ENCODE assay signal across 10 cellular contexts in genomic region chr10:50576245-50576815, GRCh38. TPM values are rescaled to one million over a fixed set of nuclear protein-coding genes. Genes with fewer than 3 reads are reported as not detected.
A peak's percentile ranks its signal among the peaks of the same experiment; 100 is the strongest.
DNase-seq lines count a peak whose midpoint lies in the region; ATAC-seq and TF ChIP-seq lines count a peak whose summit lies in the region.
"Had no signal": no experiment of that assay in that cellular context is flagged by ENCODE, and none has a peak within 500 bp of the region (broad histone marks: within the 10 kb centered on the region; RNA-seq: fewer than 3 reads in every experiment).

No MANE protein-coding gene starts in this region.

- H3K27me3 ChIP-seq in A673 (replicated peaks; ENCODE audit: insufficient read depth, low read depth, low read length, poor library complexity) (no peaks in the 10 kb centered on the region), body of pancreas (no peaks in the 10 kb centered on the region), breast epithelium (no peaks in the 10 kb centered on the region)
- H3K27me3 ChIP-seq: gastrocnemius medialis had no signal

- H3K9me3 ChIP-seq in A673 (ENCODE audit: low read depth, low read length, poor library complexity, severe bottlenecking) (no peaks in the 10 kb centered on the region), body of pancreas (no peaks in the 10 kb centered on the region), breast epithelium (no peaks in the 10 kb centered on the region)
- H3K9me3 ChIP-seq: gastrocnemius medialis had no signal

- no peaks in the 10 kb centered on the region for H3K36me3 ChIP-seq in A673 (ENCODE audit: insufficient read depth, low read length, poor library complexity, severe bottlenecking)
- H3K36me3 ChIP-seq in body of pancreas (replicated peaks in 1 of 2; ENCODE audit: insufficient read depth in 1 of 2, low read depth in 2 of 2): no peaks in the 10 kb centered on the region
- H3K36me3 ChIP-seq in breast epithelium: no peaks in the 10 kb centered on the region
- H3K36me3 ChIP-seq: gastrocnemius medialis had no signal

- BruUV-seq in A673 (replicated peaks; lab: Mats Ljungman, UMichigan): no TSS peak

- 63 to 75% methylated on average over 4 of the region's 4 CpGs for WGBS in body of pancreas, 2 donors

- ATAC-seq in body of pancreas (no peak), HG03175 (IDR thresholded peaks at IDR 0.05; ENCODE audit: unreplicated experiment) (no peak)
- ATAC-seq: gastrocnemius medialis had no signal

- H3K4me3 Mint-ChIP-seq in HFFc6: peak overlapping the region; percentile 11
- H3K4me3 Mint-ChIP-seq in activated T-helper 2 cell treated with anti-CD3 and anti-CD28 coated beads, Interferon-gamma antibody, Interleukin-2, Interleukin-4, amounts not matched to agents 10 μg/mL and 5 μg/mL and 100 μg/mL, durations not matched to agents 14 hours and 24 hours and 36 hours (ENCODE audit: low read depth): no peak overlapping the region

- H3K9me3 Mint-ChIP-seq in HFFc6: no peaks in the 10 kb centered on the region
- H3K9me3 Mint-ChIP-seq in activated T-helper 2 cell treated with anti-CD3 and anti-CD28 coated beads, Interferon-gamma antibody, Interleukin-2, Interleukin-4, amounts not matched to agents 10 μg/mL and 5 μg/mL and 100 μg/mL, durations not matched to agents 14 hours and 24 hours and 36 hours: no peaks in the 10 kb centered on the region

- no peaks in the 10 kb centered on the region for H3K27me3 Mint-ChIP-seq in HFFc6 (ENCODE audit: insufficient read depth)
- no peaks in the 10 kb centered on the region for H3K27me3 Mint-ChIP-seq in activated T-helper 2 cell treated with anti-CD3 and anti-CD28 coated beads, Interferon-gamma antibody, Interleukin-2, Interleukin-4, amounts not matched to agents 10 μg/mL and 5 μg/mL and 100 μg/mL, durations not matched to agents 14 hours and 24 hours and 36 hours (ENCODE audit: low read depth)

- CTCF ChIA-PET in A673 (lab: Charles Lee): interaction anchor here (0.6 kb wide), 1 partner anchor 151 kb away, joined by 5 read pairs; no protein-coding TSS in a partner anchor

- intact Hi-C loops in A673 (cut with micrococcal nuclease; ENCODE audit: unreplicated experiment) (no loop called here), body of pancreas (cut with DNase I) (no loop called here), breast epithelium (cut with DNase I; ENCODE audit: low total_unique reads) (no loop called here)
- intact Hi-C loops in activated T-helper 2 cell treated with anti-CD3 and anti-CD28 coated beads, Interferon-gamma antibody, Interleukin-2, Interleukin-4, amounts not matched to agents 10 μg/mL and 5 μg/mL and 100 μg/mL, durations not matched to agents 14 hours and 24 hours and 36 hours (cut with micrococcal nuclease): no loop called here

- peaks cover 37% of the 10 kb centered on the region for H3K4me1 Mint-ChIP-seq in HFFc6 (ENCODE audit: low read depth)
- H3K4me1 Mint-ChIP-seq in activated T-helper 2 cell treated with anti-CD3 and anti-CD28 coated beads, Interferon-gamma antibody, Interleukin-2, Interleukin-4, amounts not matched to agents 10 μg/mL and 5 μg/mL and 100 μg/mL, durations not matched to agents 14 hours and 24 hours and 36 hours (ENCODE audit: low read depth): peaks cover 12% of the 10 kb centered on the region

- peak overlapping the region; percentile 48 for H3K27ac Mint-ChIP-seq in HFFc6
- no peak overlapping the region for H3K27ac Mint-ChIP-seq in activated T-helper 2 cell treated with anti-CD3 and anti-CD28 coated beads, Interferon-gamma antibody, Interleukin-2, Interleukin-4, amounts not matched to agents 10 μg/mL and 5 μg/mL and 100 μg/mL, durations not matched to agents 14 hours and 24 hours and 36 hours

- TF ChIP-seq POLR2A in body of pancreas (IDR thresholded peaks at IDR 0.05): no peak
- TF ChIP-seq POLR2A in breast epithelium (IDR thresholded peaks at IDR 0.05): no peak

- H3K27ac ChIP-seq in A673 (ENCODE audit: low read depth, low read length, poor library complexity, severe bottlenecking) (no peak overlapping the region), body of pancreas (peak overlapping the region in 3 of 4 donors; percentile 67 to 88 (median 67)), breast epithelium (no peak overlapping the region)
- H3K27ac ChIP-seq: gastrocnemius medialis had no signal

- TF ChIP-seq CTCF in A673 (conservative IDR thresholded peaks at IDR 0.05; ENCODE audit: low read depth, low read length): no peak
- no peak for TF ChIP-seq CTCF in HFFc6 (IDR thresholded peaks at IDR 0.05)
- TF ChIP-seq CTCF in body of pancreas (IDR thresholded peaks at IDR 0.05): no peak
- TF ChIP-seq CTCF in breast epithelium (IDR thresholded peaks at IDR 0.05): no peak

- peaks cover 16% of the 10 kb centered on the region for H3K4me1 ChIP-seq in A673 (ENCODE audit: insufficient read depth, low read length, poor library complexity, severe bottlenecking)
- peaks cover 72% of the 10 kb centered on the region for H3K4me1 ChIP-seq in body of pancreas
- H3K4me1 ChIP-seq in breast epithelium: peaks cover 0 to 8% of the 10 kb centered on the region in 2 donors

- no peaks in the 10 kb centered on the region for H3K36me3 Mint-ChIP-seq in HFFc6 (ENCODE audit: low read depth)
- H3K36me3 Mint-ChIP-seq in activated T-helper 2 cell treated with anti-CD3 and anti-CD28 coated beads, Interferon-gamma antibody, Interleukin-2, Interleukin-4, amounts not matched to agents 10 μg/mL and 5 μg/mL and 100 μg/mL, durations not matched to agents 14 hours and 24 hours and 36 hours (ENCODE audit: low read depth): no peaks in the 10 kb centered on the region

- no peak overlapping the region for H3K4me3 ChIP-seq in A673 (ENCODE audit: low read depth, low read length, poor library complexity, severe bottlenecking)
- no peak overlapping the region for H3K4me3 ChIP-seq in body of pancreas
- H3K4me3 ChIP-seq in breast epithelium: no peak overlapping the region
- H3K4me3 ChIP-seq: gastrocnemius medialis, smooth muscle cell had no signal

- POLR2A ChIA-PET in A673 (lab: Charles Lee; ENCODE audit: low non-redundant PET): no interaction called here

- peak; percentile 52 for DNase-seq in A673 (ENCODE audit: low spot score)
- DNase-seq in HFFc6: peak; percentile 10
- no peak for DNase-seq in body of pancreas
- peak; percentile 33 for DNase-seq in kidney tubule cell (ENCODE audit: low spot score)
- no peak for DNase-seq in T-helper 9 cell
- no peak for DNase-seq in activated T-helper 2 cell treated with anti-CD3 and anti-CD28 coated beads, Interferon-gamma antibody, Interleukin-2, Interleukin-4, amounts not matched to agents 10 μg/mL and 5 μg/mL and 100 μg/mL, durations not matched to agents 14 hours and 24 hours and 36 hours (ENCODE audit: low spot score)
- no peak for DNase-seq in breast epithelium (ENCODE audit: low spot score in 2 of 2)
- DNase-seq: gastrocnemius medialis had no signal

RNA-seq across cellular contexts. Expression of gene SGMS1, which starts 47.4 kb away (rescaled TPM):
- total RNA-seq in A673 (2021) (13.0 and 13.2 TPM in 2 replicates), body of pancreas (10 to 100 TPM; 46.2 to 68.9 TPM), breast epithelium (100 to 1,000 TPM in 1 of 3 donors, 10 to 100 TPM in 2; 66.5 to 114 (median 80.1) TPM)
- total RNA-seq in HFFc6 (2021; fragmentation: NEBNext Ultra II Directional; extraction: Animal tissue kit (Norgen Biotek cat#: 25700)): 10 to 100 TPM; 19.6 to 27.5 (median 24.6) TPM
- 10.7 and 11.3 TPM in 2 replicates for total RNA-seq in activated T-helper 2 cell treated with anti-CD3 and anti-CD28 coated beads, Interferon-gamma antibody, Interleukin-2, Interleukin-4, amounts not matched to agents 10 μg/mL and 5 μg/mL and 100 μg/mL, durations not matched to agents 14 hours and 24 hours and 36 hours

Comparison
In these comparisons a context has a peak if more than half of its experiments do, and no peak if none do; other contexts are left out.
1. DNase-seq: peak in A673 (single experiment), HFFc6 (single experiment) and kidney tubule cell (single experiment); none in body of pancreas (0 of 4), T-helper 9 cell (single experiment), activated T-helper 2 cell treated with anti-CD3 and anti-CD28 coated beads, Interferon-gamma antibody, Interleukin-2, Interleukin-4, amounts not matched to agents 10 μg/mL and 5 μg/mL and 100 μg/mL, durations not matched to agents 14 hours and 24 hours and 36 hours (single experiment) and breast epithelium (0 of 2).
2. H3K27ac ChIP-seq: peak in body of pancreas (3 of 4); none in A673 (single experiment) and breast epithelium (0 of 2).